17 cellular contexts compared by ENCODE assay signal in genomic region chr7:156665101-156665500, GRCh38.
"Had no signal": no experiment of that assay in that cellular context is flagged by ENCODE, and none has a peak within 500 bp of the region (broad histone marks: within the 10 kb centered on the region; RNA-seq: fewer than 3 reads in every experiment).

No MANE protein-coding gene starts in this region.

- H3K4me3 Mint-ChIP-seq: activated CD4-positive, alpha-beta T cell treated with anti-CD3 and anti-CD28 coated beads, Interleukin-2, amount 10 ng/mL, durations not matched to agents 24 days and 14 days; activated naive CD4-positive, alpha-beta T cell treated with anti-CD3 and anti-CD28 coated beads, Interleukin-2, amount 50 U/mL, for 24 hours; immature natural killer cell; naive thymus-derived CD8-positive, alpha-beta T cell; T-cell had no signal

- H3K27ac Mint-ChIP-seq: activated CD4-positive, alpha-beta T cell treated with anti-CD3 and anti-CD28 coated beads, Interleukin-2, amount 10 ng/mL, durations not matched to agents 24 days and 14 days; activated naive CD4-positive, alpha-beta T cell treated with anti-CD3 and anti-CD28 coated beads, Interleukin-2, amount 50 U/mL, for 24 hours; activated T-helper 2 cell treated with anti-CD3 and anti-CD28 coated beads, Interferon-gamma antibody, Interleukin-2, Interleukin-4, amounts not matched to agents 10 μg/mL and 5 μg/mL and 100 μg/mL, durations not matched to agents 14 hours and 24 hours and 36 hours; immature natural killer cell; T-cell had no signal

- H3K9me3 Mint-ChIP-seq: activated CD4-positive, alpha-beta T cell treated with anti-CD3 and anti-CD28 coated beads, Interleukin-2, amount 10 ng/mL, durations not matched to agents 24 days and 14 days; activated naive CD4-positive, alpha-beta T cell treated with anti-CD3 and anti-CD28 coated beads, Interleukin-2, amount 50 U/mL, for 24 hours; activated T-helper 2 cell treated with anti-CD3 and anti-CD28 coated beads, Interferon-gamma antibody, Interleukin-2, Interleukin-4, amounts not matched to agents 10 μg/mL and 5 μg/mL and 100 μg/mL, durations not matched to agents 14 hours and 24 hours and 36 hours; immature natural killer cell; naive thymus-derived CD8-positive, alpha-beta T cell; T-cell had no signal

- H3K27me3 Mint-ChIP-seq: activated naive CD4-positive, alpha-beta T cell treated with anti-CD3 and anti-CD28 coated beads, Interleukin-2, amount 50 U/mL, for 24 hours; T-cell had no signal

- H3K27ac ChIP-seq: epithelial cell of prostate had no signal

- H3K4me1 Mint-ChIP-seq: activated naive CD4-positive, alpha-beta T cell treated with anti-CD3 and anti-CD28 coated beads, Interleukin-2, amount 50 U/mL, for 24 hours; immature natural killer cell; T-cell had no signal

- DNase-seq: activated CD4-positive, alpha-beta T cell treated with anti-CD3 and anti-CD28 coated beads, Interleukin-2, amount 10 ng/mL, durations not matched to agents 24 days and 14 days; amniotic stem cell; effector CD4-positive, alpha-beta T cell; hypothalamus; immature natural killer cell; left colon; mucosa of descending colon; naive thymus-derived CD8-positive, alpha-beta T cell; occipital lobe; stimulated activated CD4-positive, alpha-beta T cell treated with anti-CD3 and anti-CD28 coated beads, Interleukin-12 subunit alpha, Interleukin-12 subunit beta, amount 100 ng/mL, for 4 hours; stimulated activated naive CD4-positive, alpha-beta T cell; T-cell; trophoblast cell had no signal

- H3K4me3 ChIP-seq: lung, mucosa of descending colon had no signal

- ATAC-seq: left colon; mucosa of descending colon; naive thymus-derived CD8-positive, alpha-beta T cell; T-cell had no signal

- H3K9me3 ChIP-seq: mucosa of descending colon had no signal
